14 cellular contexts compared by ENCODE assay signal in the genomic region with DNA sequence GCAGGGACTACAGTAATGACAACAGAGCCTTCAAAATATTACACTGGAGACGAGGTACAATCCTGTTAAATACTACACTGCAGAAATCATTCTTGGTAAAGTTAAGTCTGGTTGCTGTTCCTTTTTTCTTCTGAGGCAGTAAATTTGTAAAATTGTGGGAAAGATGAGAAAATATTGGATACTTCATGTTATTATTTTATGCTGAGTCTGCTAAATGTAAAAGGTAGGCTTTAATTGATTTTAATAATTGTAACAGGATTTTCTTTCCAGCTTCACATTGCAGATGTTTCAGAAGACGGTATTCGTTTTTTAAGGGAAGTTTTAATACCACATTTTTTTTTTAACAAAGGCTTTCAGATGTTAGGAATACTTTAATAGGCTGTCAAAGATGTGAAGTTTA.
DNase-seq lines count a peak whose midpoint lies in the region; ATAC-seq and TF ChIP-seq lines count a peak whose summit lies in the region.
"Had no signal": no experiment of that assay in that cellular context is flagged by ENCODE, and none has a peak within 500 bp of the region (broad histone marks: within the 10 kb centered on the region; RNA-seq: fewer than 3 reads in every experiment).

No MANE protein-coding gene starts in this region.

- H3K4me1 Mint-ChIP-seq in activated naive CD4-positive, alpha-beta T cell treated with anti-CD3 and anti-CD28 coated beads, Interleukin-2, amount 50 U/mL, for 24 hours, result peaks cover 5% of the 10 kb centered on the region
- H3K4me1 Mint-ChIP-seq in HFFc6 (ENCODE audit: low read depth), result peaks cover 28% of the 10 kb centered on the region
- H3K4me1 Mint-ChIP-seq in central memory CD8-positive, alpha-beta T cell, result peaks cover 6% of the 10 kb centered on the region

- H3K36me3 Mint-ChIP-seq in activated naive CD4-positive, alpha-beta T cell treated with anti-CD3 and anti-CD28 coated beads, Interleukin-2, amount 50 U/mL, for 24 hours, result peaks cover 8% of the 10 kb centered on the region
- peaks cover 14% of the 10 kb centered on the region for H3K36me3 Mint-ChIP-seq in HFFc6 (ENCODE audit: low read depth)
- H3K36me3 Mint-ChIP-seq in central memory CD8-positive, alpha-beta T cell (ENCODE audit: insufficient read depth), result peaks cover 23% of the 10 kb centered on the region

- DNase-seq in activated naive CD4-positive, alpha-beta T cell treated with Interleukin-2 at 50 U/mL for 16 hours, result no peak
- DNase-seq in HFFc6, result no peak
- DNase-seq in central memory CD8-positive, alpha-beta T cell (ENCODE audit: low spot score in 2 of 2), result no peak
- DNase-seq in MV-4-11 (lab: John Stamatoyannopoulos, UW), result no peak
- DNase-seq in spleen, result no peak
- DNase-seq: AML-193, DMS 273 treated with DMSO at 0.1 percent for 48 hours, H7 had no signal

- intact Hi-C loops in spleen (cut with DNase I; ENCODE audit: low total_unique reads), result no loop called here

- H3K9me3 Mint-ChIP-seq in activated naive CD4-positive, alpha-beta T cell treated with anti-CD3 and anti-CD28 coated beads, Interleukin-2, amount 50 U/mL, for 24 hours, result no peaks in the 10 kb centered on the region
- no peaks in the 10 kb centered on the region for H3K9me3 Mint-ChIP-seq in HFFc6
- H3K9me3 Mint-ChIP-seq in central memory CD8-positive, alpha-beta T cell, result no peaks in the 10 kb centered on the region

- no peak for TF ChIP-seq POLR2A in spleen (IDR thresholded peaks at IDR 0.05)

- WGBS in spleen, 5 donors, result 87 to 97% (median 95%) methylated on average over 3 of the region's 3 CpGs

- peak overlapping the region; percentile 30 for H3K27ac Mint-ChIP-seq in activated naive CD4-positive, alpha-beta T cell treated with anti-CD3 and anti-CD28 coated beads, Interleukin-2, amount 50 U/mL, for 24 hours
- peak overlapping the region; percentile 33; the same call in 1 of the 2 replicates for H3K27ac Mint-ChIP-seq in HFFc6
- peak overlapping the region; percentile 16 for H3K27ac Mint-ChIP-seq in central memory CD8-positive, alpha-beta T cell (ENCODE audit: low read depth)

- H3K9me3 ChIP-seq in spleen, result no peaks in the 10 kb centered on the region
- H3K9me3 ChIP-seq: BLaER1 had no signal

- no peaks in the 10 kb centered on the region for H3K27me3 ChIP-seq in spleen (replicated peaks in 1 of 7)
- H3K27me3 ChIP-seq: BLaER1 had no signal

- H3K27me3 Mint-ChIP-seq in activated naive CD4-positive, alpha-beta T cell treated with anti-CD3 and anti-CD28 coated beads, Interleukin-2, amount 50 U/mL, for 24 hours, result no peaks in the 10 kb centered on the region
- no peaks in the 10 kb centered on the region; the same call in 1 of the 2 replicates for H3K27me3 Mint-ChIP-seq in HFFc6 (ENCODE audit: insufficient read depth)
- no peaks in the 10 kb centered on the region for H3K27me3 Mint-ChIP-seq in central memory CD8-positive, alpha-beta T cell

- no peak overlapping the region for H3K4me3 Mint-ChIP-seq in activated naive CD4-positive, alpha-beta T cell treated with anti-CD3 and anti-CD28 coated beads, Interleukin-2, amount 50 U/mL, for 24 hours
- no peak overlapping the region for H3K4me3 Mint-ChIP-seq in HFFc6
- H3K4me3 Mint-ChIP-seq in central memory CD8-positive, alpha-beta T cell, result no peak overlapping the region

- TF ChIP-seq CTCF in HFFc6 (IDR thresholded peaks at IDR 0.05) (no peak), spleen (IDR thresholded peaks at IDR 0.05 in 8 of 11, conservative IDR thresholded peaks at IDR 0.05 in 3 of 11) (no peak)

- no peaks in the 10 kb centered on the region for H3K4me1 ChIP-seq in spleen
- H3K4me1 ChIP-seq: BLaER1 had no signal

- no peak for ATAC-seq in central memory CD8-positive, alpha-beta T cell (replicated peaks; ENCODE audit: extremely low read depth, poor library complexity, severe bottlenecking)
- no peak for ATAC-seq in HG03457 (IDR thresholded peaks at IDR 0.05; ENCODE audit: unreplicated experiment)

- H3K27ac ChIP-seq in spleen, result no peak overlapping the region
- H3K27ac ChIP-seq: 22Rv1, BLaER1, HL-60, KMS-11 had no signal

- H3K4me3 ChIP-seq in spleen, result no peak overlapping the region
- H3K4me3 ChIP-seq: BLaER1 had no signal

- H3K36me3 ChIP-seq in spleen, result peaks cover 0 to 100% (median 63%) of the 10 kb centered on the region in 6 donors
